12 cellular contexts compared by ENCODE assay signal in genomic region chr22:42114721-42115120, GRCh38. TPM values are rescaled to one million over a fixed set of nuclear protein-coding genes. Genes with fewer than 3 reads are reported as not detected.
DNase-seq lines count a peak whose midpoint lies in the region; ATAC-seq and TF ChIP-seq lines count a peak whose summit lies in the region.
"Had no signal": no experiment of that assay in that cellular context is flagged by ENCODE, and none has a peak within 500 bp of the region (broad histone marks: within the 10 kb centered on the region; RNA-seq: fewer than 3 reads in every experiment).

No MANE protein-coding gene starts in this region.

- peak; percentile 11; the same call in 1 of the 2 replicates for TF ChIP-seq CTCF in 22Rv1 (IDR thresholded peaks at IDR 0.05)
- TF ChIP-seq CTCF in fibroblast of pulmonary artery (IDR thresholded peaks at IDR 0.05; ENCODE audit: low read length, missing control alignments): peak; percentile 28

- H3K27ac ChIP-seq in 22Rv1: no peak overlapping the region

- no peak overlapping the region for H3K4me3 Mint-ChIP-seq in activated T-cell treated with anti-CD3 and anti-CD28 coated beads, Interleukin-2, amount 50 U/mL, for 72 hours
- H3K4me3 Mint-ChIP-seq: naive B cell had no signal

- peaks cover 2 to 7% of the 10 kb centered on the region in 2 donors for H3K9me3 Mint-ChIP-seq in activated T-cell treated with anti-CD3 and anti-CD28 coated beads, Interleukin-2, amount 50 U/mL, for 72 hours

- H3K4me1 Mint-ChIP-seq in activated T-cell treated with anti-CD3 and anti-CD28 coated beads, Interleukin-2, amount 50 U/mL, for 72 hours (ENCODE audit: low read depth): peaks cover 10% of the 10 kb centered on the region

- ATAC-seq in GM21619 (IDR thresholded peaks at IDR 0.05; ENCODE audit: unreplicated experiment) (no peak), HG03439 (IDR thresholded peaks at IDR 0.05; ENCODE audit: unreplicated experiment) (no peak)
- no peak for ATAC-seq in activated T-cell treated with anti-CD3 and anti-CD28 coated beads, Interleukin-2, amount 50 U/mL, for 72 hours (replicated peaks in 1 of 2)

- in situ Hi-C loops in SK-MEL-5 (cut with HindIII; ENCODE audit: low pct_unique_long_range_greater_than_20kb, low sequenced_read_pairs): no loop called here

- no peaks in the 10 kb centered on the region for H3K27me3 Mint-ChIP-seq in activated T-cell treated with anti-CD3 and anti-CD28 coated beads, Interleukin-2, amount 50 U/mL, for 72 hours (ENCODE audit: low read depth)
- H3K27me3 Mint-ChIP-seq: naive B cell had no signal

- H3K36me3 Mint-ChIP-seq in activated T-cell treated with anti-CD3 and anti-CD28 coated beads, Interleukin-2, amount 50 U/mL, for 72 hours (ENCODE audit: insufficient read depth in 2 of 2): peaks cover 12 to 13% of the 10 kb centered on the region in 2 donors

- DNase-seq in EL (peak; percentile 24), SK-MEL-5 (ENCODE audit: low read depth, low spot score) (peak; percentile 73), fibroblast of pulmonary artery (ENCODE audit: low read depth) (peak; percentile 31), kidney tubule cell (ENCODE audit: low spot score) (no peak)
- no peak for DNase-seq in activated T-cell treated with anti-CD3 and anti-CD28 coated beads, Interleukin-2, amount 50 U/mL, for 72 hours
- DNase-seq: DMS153, naive B cell, NCI-H2029 treated with DMSO at 0.1 percent for 48 hours had no signal

- H3K27ac Mint-ChIP-seq in activated T-cell treated with anti-CD3 and anti-CD28 coated beads, Interleukin-2, amount 50 U/mL, for 72 hours: no peak overlapping the region
- H3K27ac Mint-ChIP-seq: activated T-helper 2 cell treated with anti-CD3 and anti-CD28 coated beads, Interferon-gamma antibody, Interleukin-2, Interleukin-4, amounts not matched to agents 10 μg/mL and 5 μg/mL and 100 μg/mL, durations not matched to agents 14 hours and 24 hours and 36 hours had no signal

- H3K4me3 ChIP-seq in fibroblast of pulmonary artery (replicated peaks; ENCODE audit: low read depth, low read length): no peak overlapping the region

RNA-seq across cellular contexts. Expression of gene CYP2D6, which starts 15.9 kb away (rescaled TPM):
- total RNA-seq in SK-MEL-5 (2014; rRNA removed; shearing (Covaris generic)): 0.21 and 0.24 TPM in 2 replicates
- polyA plus RNA-seq in SK-MEL-5 (2015; cell fraction: cytosol; rRNA removed): 0.70 TPM in 1 of 2 replicates, not detected in the other
- 4.4 and 8.7 TPM in 2 replicates for polyA plus RNA-seq in SK-MEL-5 (2015; cell fraction: nucleus; rRNA removed)
- total RNA-seq in activated T-cell treated with anti-CD3 and anti-CD28 coated beads, Interleukin-2, amount 50 U/mL, for 72 hours: 1 to 10 TPM; 6.6 to 6.8 TPM

RNA-seq across cellular contexts. Expression of gene NDUFA6, which starts 24.1 kb away (rescaled TPM):
- 126 and 130 TPM in 2 replicates for total RNA-seq in SK-MEL-5 (2014; rRNA removed; shearing (Covaris generic))
- polyA plus RNA-seq in SK-MEL-5 (2015; cell fraction: cytosol; rRNA removed): 66.2 and 88.1 TPM in 2 replicates
- polyA plus RNA-seq in SK-MEL-5 (2015; cell fraction: nucleus; rRNA removed): 9.7 and 19.5 TPM in 2 replicates
- 10 to 100 TPM; 87.8 to 91.7 TPM for total RNA-seq in activated T-cell treated with anti-CD3 and anti-CD28 coated beads, Interleukin-2, amount 50 U/mL, for 72 hours

RNA-seq across cellular contexts. Expression of gene SMDT1, which starts 35.2 kb away (rescaled TPM):
- 17.4 and 19.5 TPM in 2 replicates for total RNA-seq in SK-MEL-5 (2014; rRNA removed; shearing (Covaris generic))
- polyA plus RNA-seq in SK-MEL-5 (2015; cell fraction: cytosol; rRNA removed): 37.0 and 49.8 TPM in 2 replicates
- 9.6 and 10.1 TPM in 2 replicates for polyA plus RNA-seq in SK-MEL-5 (2015; cell fraction: nucleus; rRNA removed)
- total RNA-seq in activated T-cell treated with anti-CD3 and anti-CD28 coated beads, Interleukin-2, amount 50 U/mL, for 72 hours: 100 to 1,000 TPM; 103 to 105 TPM

RNA-seq across cellular contexts. Expression of gene PHETA2, which starts 40.7 kb away (rescaled TPM):
- 0.16 and 0.34 TPM in 2 replicates for total RNA-seq in SK-MEL-5 (2014; rRNA removed; shearing (Covaris generic))
- polyA plus RNA-seq in SK-MEL-5 (2015; cell fraction: cytosol; rRNA removed): 0.21 TPM in 1 of 2 replicates, not detected in the other
- polyA plus RNA-seq in SK-MEL-5 (2015; cell fraction: nucleus; rRNA removed): 0.22 and 0.31 TPM in 2 replicates
- total RNA-seq in activated T-cell treated with anti-CD3 and anti-CD28 coated beads, Interleukin-2, amount 50 U/mL, for 72 hours: 1 to 10 TPM; 2.4 to 3.8 TPM

RNA-seq across cellular contexts. Expression of gene NAGA, which starts 44.1 kb away (rescaled TPM):
- 73.0 and 75.1 TPM in 2 replicates for total RNA-seq in SK-MEL-5 (2014; rRNA removed; shearing (Covaris generic))
- polyA plus RNA-seq in SK-MEL-5 (2015; cell fraction: cytosol; rRNA removed): 96.8 and 106 TPM in 2 replicates
- polyA plus RNA-seq in SK-MEL-5 (2015; cell fraction: nucleus; rRNA removed): 21.0 and 22.5 TPM in 2 replicates
- total RNA-seq in activated T-cell treated with anti-CD3 and anti-CD28 coated beads, Interleukin-2, amount 50 U/mL, for 72 hours: 10 to 100 TPM; 18.6 to 27.5 TPM

Comparison
In these comparisons a context has a peak if more than half of its experiments do, and no peak if none do; other contexts are left out.
1. DNase-seq: peak in EL (single experiment), SK-MEL-5 (single experiment) and fibroblast of pulmonary artery (single experiment); none in kidney tubule cell (single experiment) and activated T-cell treated with anti-CD3 and anti-CD28 coated beads, Interleukin-2, amount 50 U/mL, for 72 hours (0 of 2).